ENCODE assay signal across 21 cellular contexts in genomic region chr9:83588256-83588655, GRCh38. TPM values are rescaled to one million over a fixed set of nuclear protein-coding genes. Genes with fewer than 3 reads are reported as not detected.
DNase-seq lines count a peak whose midpoint lies in the region; ATAC-seq, FAIRE-seq and TF ChIP-seq lines count a peak whose summit lies in the region.
"Had no signal": no experiment of that assay in that cellular context is flagged by ENCODE, and none has a peak within 500 bp of the region (broad histone marks: within the 10 kb centered on the region; RNA-seq: fewer than 3 reads in every experiment).

No MANE protein-coding gene starts in this region.

- H3K9ac ChIP-seq in astrocyte (ENCODE audit: low read length), result no peak overlapping the region

- DNase-seq in activated T-cell treated with anti-CD3 and anti-CD28 coated beads, Interleukin-2, amount 50 U/mL, for 72 hours, result no peak
- DNase-seq in activated T-cell treated with anti-CD3 and anti-CD28 coated beads for 4 hours (no peak), astrocyte (ENCODE audit: low read depth) (peak; percentile 4), putamen (ENCODE audit: low spot score) (peak; percentile 25), CD14-positive monocyte (ENCODE audit: low spot score) (no peak), inferior parietal cortex (ENCODE audit: extremely low spot score) (no peak)
- DNase-seq: BE2C; CD4-positive, CD25-positive, alpha-beta regulatory T cell; EL; Karpas-422; MV-4-11; NCI-H1105 treated with DMSO at 0.1 percent for 48 hours; NCI-H2081; NCI-H2171; NCI-H524 treated with DMSO at 0.1 percent for 48 hours; NCI-H82 had no signal

- no peak overlapping the region for H3K4me2 ChIP-seq in astrocyte (ENCODE audit: low read length)

- intact Hi-C loops in CD14-positive monocyte (cut with micrococcal nuclease), result no loop called here

- H3K36me3 ChIP-seq in astrocyte (ENCODE audit: insufficient read depth, low read length), result no peaks in the 10 kb centered on the region
- H3K36me3 ChIP-seq: BE2C had no signal

- peak; percentile 83 to 94 for ATAC-seq in activated T-cell treated with anti-CD3 and anti-CD28 coated beads, Interleukin-2, amount 50 U/mL, for 72 hours (replicated peaks in 1 of 2)
- ATAC-seq in HG02610 (IDR thresholded peaks at IDR 0.05; ENCODE audit: unreplicated experiment), result peak; percentile 46

- H3K27ac ChIP-seq in astrocyte (ENCODE audit: low read depth, low read length), result no peak overlapping the region

- H3K27me3 Mint-ChIP-seq in activated T-cell treated with anti-CD3 and anti-CD28 coated beads, Interleukin-2, amount 50 U/mL, for 72 hours (ENCODE audit: low read depth), result no peaks in the 10 kb centered on the region
- H3K27me3 Mint-ChIP-seq in astrocyte (ENCODE audit: low read depth, unreplicated experiment) (no peaks in the 10 kb centered on the region), CD14-positive monocyte (ENCODE audit: low read depth in 3 of 3) (no peaks in the 10 kb centered on the region)
- H3K27me3 Mint-ChIP-seq: CD4-positive, CD25-positive, alpha-beta regulatory T cell; IgD-negative memory B cell had no signal

- H3K27me3 ChIP-seq in astrocyte (ENCODE audit: insufficient read depth, low read length), result no peaks in the 10 kb centered on the region
- H3K27me3 ChIP-seq: BE2C had no signal

- H3K27ac Mint-ChIP-seq in activated T-cell treated with anti-CD3 and anti-CD28 coated beads, Interleukin-2, amount 50 U/mL, for 72 hours, result no peak overlapping the region
- H3K27ac Mint-ChIP-seq in astrocyte (ENCODE audit: unreplicated experiment) (no peak overlapping the region), CD14-positive monocyte (no peak overlapping the region)
- H3K27ac Mint-ChIP-seq: CD4-positive, CD25-positive, alpha-beta regulatory T cell; IgD-negative memory B cell had no signal

- no peak overlapping the region for H3K4me3 ChIP-seq in astrocyte (ENCODE audit: insufficient read depth, low read depth, low read length)

- H3K4me1 Mint-ChIP-seq in activated T-cell treated with anti-CD3 and anti-CD28 coated beads, Interleukin-2, amount 50 U/mL, for 72 hours (ENCODE audit: low read depth), result no peaks in the 10 kb centered on the region
- H3K4me1 Mint-ChIP-seq in astrocyte (ENCODE audit: low read depth, unreplicated experiment) (no peaks in the 10 kb centered on the region), CD14-positive monocyte (no peaks in the 10 kb centered on the region)
- H3K4me1 Mint-ChIP-seq: CD4-positive, CD25-positive, alpha-beta regulatory T cell; IgD-negative memory B cell had no signal

- TF ChIP-seq CTCF in astrocyte (IDR thresholded peaks at IDR 0.05; ENCODE audit: insufficient read depth, low read depth, low read length) (no peak), CD14-positive monocyte (IDR thresholded peaks at IDR 0.05) (no peak)

- no peaks in the 10 kb centered on the region for H3K9me3 ChIP-seq in astrocyte (ENCODE audit: insufficient read depth, low read depth, low read length)
- H3K9me3 ChIP-seq: BE2C had no signal

- H4K20me1 ChIP-seq in astrocyte (ENCODE audit: insufficient read depth, low read length), result no peaks in the 10 kb centered on the region

- FAIRE-seq in astrocyte (lab: Jason Lieb, UNC), result peak; percentile 29
- FAIRE-seq: GM19239, H1, RCC 7860 had no signal

- no peaks in the 10 kb centered on the region for H3K79me2 ChIP-seq in astrocyte (ENCODE audit: insufficient read depth, low read length)

- no peaks in the 10 kb centered on the region for H3K4me1 ChIP-seq in astrocyte (ENCODE audit: insufficient read depth, low read length)
- H3K4me1 ChIP-seq: BE2C had no signal

- H3K36me3 Mint-ChIP-seq in activated T-cell treated with anti-CD3 and anti-CD28 coated beads, Interleukin-2, amount 50 U/mL, for 72 hours (ENCODE audit: insufficient read depth in 2 of 2), result no peaks in the 10 kb centered on the region
- H3K36me3 Mint-ChIP-seq in astrocyte (ENCODE audit: low read depth, unreplicated experiment), result no peaks in the 10 kb centered on the region
- H3K36me3 Mint-ChIP-seq in CD14-positive monocyte, result no peaks in the 10 kb centered on the region

- H3K9me3 Mint-ChIP-seq in activated T-cell treated with anti-CD3 and anti-CD28 coated beads, Interleukin-2, amount 50 U/mL, for 72 hours, result peaks cover 1 to 2% of the 10 kb centered on the region in 2 donors
- H3K9me3 Mint-ChIP-seq in astrocyte (ENCODE audit: unreplicated experiment) (no peaks in the 10 kb centered on the region), CD14-positive monocyte (peaks cover 0 to 3% (median 0%) of the 10 kb centered on the region in 7 donors)

- no peak overlapping the region for H3K4me3 Mint-ChIP-seq in activated T-cell treated with anti-CD3 and anti-CD28 coated beads, Interleukin-2, amount 50 U/mL, for 72 hours
- H3K4me3 Mint-ChIP-seq in astrocyte (ENCODE audit: unreplicated experiment), result no peak overlapping the region
- H3K4me3 Mint-ChIP-seq in CD14-positive monocyte, result no peak overlapping the region
- H3K4me3 Mint-ChIP-seq: CD4-positive, CD25-positive, alpha-beta regulatory T cell; IgD-negative memory B cell had no signal

- no peak overlapping the region for H2AFZ ChIP-seq in astrocyte (ENCODE audit: low read depth, low read length)

RNA-seq across cellular contexts. Expression of gene IDNK, which starts 34.7 kb away (rescaled TPM):
- total RNA-seq in activated T-cell treated with anti-CD3 and anti-CD28 coated beads, Interleukin-2, amount 50 U/mL, for 72 hours, result 10 to 100 TPM; 10.6 to 10.7 TPM
- 1.3 and 1.8 TPM in 2 replicates for total RNA-seq in astrocyte
- polyA plus RNA-seq in CD14-positive monocyte, result 10 to 100 TPM; 10.6 to 13.3 TPM

RNA-seq across cellular contexts. Expression of gene FRMD3, which starts 50.1 kb away (rescaled TPM):
- total RNA-seq in activated T-cell treated with anti-CD3 and anti-CD28 coated beads, Interleukin-2, amount 50 U/mL, for 72 hours, result under 1 TPM; 0.38 to 0.46 TPM
- 0.29 and 0.39 TPM in 2 replicates for total RNA-seq in astrocyte
- 1 to 10 TPM; 4.2 to 9.8 TPM for polyA plus RNA-seq in CD14-positive monocyte

Comparison
In these comparisons a context has a peak if more than half of its experiments do, and no peak if none do; other contexts are left out.
1. DNase-seq: peak in astrocyte (single experiment) and putamen (single experiment); none in activated T-cell treated with anti-CD3 and anti-CD28 coated beads, Interleukin-2, amount 50 U/mL, for 72 hours (0 of 2), activated T-cell treated with anti-CD3 and anti-CD28 coated beads for 4 hours (single experiment), CD14-positive monocyte (single experiment) and inferior parietal cortex (single experiment).